Comparison of ENCODE assay signal across 7 cellular contexts in genomic region chr1:179876289-179876715, GRCh38. TPM values are rescaled to one million over a fixed set of nuclear protein-coding genes. Genes with fewer than 3 reads are reported as not detected.
DNase-seq lines count a peak whose midpoint lies in the region; TF ChIP-seq lines count a peak whose summit lies in the region.

No MANE protein-coding gene starts in this region.

- peaks cover 18% of the 10 kb centered on the region for H3K36me3 Mint-ChIP-seq in T-helper 2 cell treated with Interferon-gamma antibody and Interleukin-4, amounts not matched to agents 5 μg/mL and 100 μg/mL, for 36 hours (ENCODE audit: low read depth)

- H3K4me3 ChIP-seq in spleen, result peak overlapping the region in 7 of 8 donors; percentile 53 to 79 (median 70)

- H3K9me3 ChIP-seq in spleen, result no peaks in the 10 kb centered on the region

- no peaks in the 10 kb centered on the region for H3K27me3 ChIP-seq in spleen (replicated peaks in 1 of 7)

- no peaks in the 10 kb centered on the region for H3K9me3 Mint-ChIP-seq in T-helper 2 cell treated with Interferon-gamma antibody and Interleukin-4, amounts not matched to agents 5 μg/mL and 100 μg/mL, for 36 hours

- H3K27ac ChIP-seq in spleen, result peak overlapping the region in 4 of 8 donors; percentile 4 to 86 (median 48)

- no peaks in the 10 kb centered on the region for H3K27me3 Mint-ChIP-seq in T-helper 2 cell treated with Interferon-gamma antibody and Interleukin-4, amounts not matched to agents 5 μg/mL and 100 μg/mL, for 36 hours (ENCODE audit: low read depth)

- peaks cover 23 to 81% (median 65%) of the 10 kb centered on the region in 6 donors for H3K4me1 ChIP-seq in spleen

- DNase-seq in HT1080 (ENCODE audit: low read depth) (peak; percentile 33), glomerular visceral epithelial cell (ENCODE audit: extremely low spot score) (peak; percentile 30), spleen (no peak), hepatic stellate cell (ENCODE audit: low spot score) (no peak)
- DNase-seq in T-helper 2 cell treated with Interferon-gamma antibody and Interleukin-4, amounts not matched to agents 5 μg/mL and 100 μg/mL, for 36 hours (ENCODE audit: low spot score), result no peak
- no peak for DNase-seq in activated CD4-positive, CD25-positive, alpha-beta regulatory T cell treated with anti-CD3 and anti-CD28 coated beads, Interleukin-2, amount 50 U/mL, for 72 hours
- no peak for DNase-seq in activated CD4-positive, alpha-beta T cell treated with anti-CD3 and anti-CD28 coated beads for 1 hour

- peaks cover 42% of the 10 kb centered on the region for H3K4me1 Mint-ChIP-seq in T-helper 2 cell treated with Interferon-gamma antibody and Interleukin-4, amounts not matched to agents 5 μg/mL and 100 μg/mL, for 36 hours (ENCODE audit: low read depth)

- H3K27ac Mint-ChIP-seq in T-helper 2 cell treated with Interferon-gamma antibody and Interleukin-4, amounts not matched to agents 5 μg/mL and 100 μg/mL, for 36 hours, result peak overlapping the region; percentile 43

- no peak for TF ChIP-seq POLR2A in spleen (IDR thresholded peaks at IDR 0.05)

- H3K4me3 Mint-ChIP-seq in T-helper 2 cell treated with Interferon-gamma antibody and Interleukin-4, amounts not matched to agents 5 μg/mL and 100 μg/mL, for 36 hours, result peak overlapping the region; percentile 92

- peaks cover 0 to 35% (median 8%) of the 10 kb centered on the region in 6 donors for H3K36me3 ChIP-seq in spleen

- TF ChIP-seq CTCF in spleen (IDR thresholded peaks at IDR 0.05 in 8 of 11, conservative IDR thresholded peaks at IDR 0.05 in 3 of 11), result no peak

- 40 to 62% (median 52%) methylated on average over 3 of the region's 3 CpGs for WGBS in spleen, 5 donors

- intact Hi-C loops in spleen (cut with DNase I; ENCODE audit: low total_unique reads), result no loop called here

RNA-seq across cellular contexts. Expression of gene TOR1AIP2, which starts 1.3 kb away (rescaled TPM):
- total RNA-seq in HT1080 (2014; rRNA removed; shearing (Covaris generic)), result 124 and 168 TPM in 2 replicates
- polyA plus RNA-seq in HT1080 (2015; cell fraction: cytosol; rRNA removed), result 73.2 and 77.1 TPM in 2 replicates
- polyA plus RNA-seq in HT1080 (2015; cell fraction: nucleus; rRNA removed), result 109 and 113 TPM in 2 replicates
- total RNA-seq in spleen, result 10 to 100 TPM; 49.4 to 77.4 (median 67.8) TPM
- 1 to 10 TPM; 4.6 to 9.1 (median 5.1) TPM for polyA plus RNA-seq in spleen

RNA-seq across cellular contexts. Expression of gene TOR1AIP1, which starts 5.8 kb away (rescaled TPM):
- total RNA-seq in HT1080 (2014; rRNA removed; shearing (Covaris generic)), result 31.5 and 36.6 TPM in 2 replicates
- polyA plus RNA-seq in HT1080 (2015; cell fraction: cytosol; rRNA removed), result 33.4 and 38.0 TPM in 2 replicates
- polyA plus RNA-seq in HT1080 (2015; cell fraction: nucleus; rRNA removed), result 41.1 and 44.9 TPM in 2 replicates
- total RNA-seq in spleen, result 10 to 100 TPM; 52.6 to 71.3 (median 59.6) TPM
- 10 to 100 TPM; 16.2 to 17.9 (median 17.7) TPM for polyA plus RNA-seq in spleen

Comparison
In these comparisons a context has a peak if more than half of its experiments do, and no peak if none do; other contexts are left out.
1. DNase-seq: peak in HT1080 (single experiment) and glomerular visceral epithelial cell (single experiment); none in T-helper 2 cell treated with Interferon-gamma antibody and Interleukin-4, amounts not matched to agents 5 μg/mL and 100 μg/mL, for 36 hours (single experiment), spleen (single experiment), activated CD4-positive, CD25-positive, alpha-beta regulatory T cell treated with anti-CD3 and anti-CD28 coated beads, Interleukin-2, amount 50 U/mL, for 72 hours (single experiment), activated CD4-positive, alpha-beta T cell treated with anti-CD3 and anti-CD28 coated beads for 1 hour (single experiment) and hepatic stellate cell (single experiment).